10 cellular contexts compared by ENCODE assay signal in the genomic region with DNA sequence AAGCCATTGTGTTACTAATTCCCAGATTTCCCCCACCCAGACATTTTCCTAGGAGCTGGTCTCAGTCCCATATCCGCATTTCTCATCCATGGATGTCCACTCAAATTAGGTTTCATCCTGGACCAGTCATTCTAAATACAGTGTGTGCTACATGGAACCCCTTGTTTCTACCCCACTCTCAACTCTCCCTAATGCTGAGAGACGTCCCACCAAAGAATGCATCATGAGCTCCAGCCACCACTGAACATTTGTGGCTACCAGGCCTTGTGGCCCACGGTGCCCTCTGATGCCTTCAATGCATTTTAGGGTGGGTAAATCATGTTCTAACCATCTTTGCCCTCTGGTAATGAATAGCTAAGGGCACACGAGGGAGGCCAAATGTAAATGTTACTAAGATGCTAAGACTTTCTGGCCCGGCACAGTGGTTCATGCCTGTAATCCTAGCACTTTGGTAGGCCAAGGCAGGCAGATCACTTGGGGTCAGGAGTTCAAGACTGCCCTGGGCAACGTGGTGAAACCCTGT. TPM values are rescaled to one million over a fixed set of nuclear protein-coding genes. Genes with fewer than 3 reads are reported as not detected.
A peak's percentile ranks its signal among the peaks of the same experiment; 100 is the strongest.
DNase-seq lines count a peak whose midpoint lies in the region; ATAC-seq and TF ChIP-seq lines count a peak whose summit lies in the region.
"Had no signal": no experiment of that assay in that cellular context is flagged by ENCODE, and none has a peak within 500 bp of the region (broad histone marks: within the 10 kb centered on the region; RNA-seq: fewer than 3 reads in every experiment).

No MANE protein-coding gene starts in this region.

- no peaks in the 10 kb centered on the region for H3K27me3 ChIP-seq in breast epithelium

- ATAC-seq in stimulated activated naive B cell treated with anti-CD40 and anti-IgM and Interleukin-4, amounts not matched to agents 10 μg/mL and 1 μg/mL and 100 μg/mL, for 72 hours (replicated peaks): no peak

- BruUV-seq in MCF 10A (replicated peaks; lab: Mats Ljungman, UMichigan): no TSS peak
- no TSS peak for BruUV-seq in OCI-LY7 (replicated peaks; lab: Mats Ljungman, UMichigan)

- H3K4me3 Mint-ChIP-seq in MCF 10A (ENCODE audit: unreplicated experiment) (no peak overlapping the region), chondrocyte (ENCODE audit: unreplicated experiment) (peak overlapping the region; percentile 9)
- peak overlapping the region; percentile 95 to 98 for H3K4me3 Mint-ChIP-seq in stimulated activated naive B cell treated with anti-CD40 and anti-IgM and Interleukin-4, amounts not matched to agents 10 μg/mL and 1 μg/mL and 100 μg/mL, for 72 hours

- peak overlapping the region; percentile 61 for H3K27ac Mint-ChIP-seq in MCF 10A (ENCODE audit: low read depth, unreplicated experiment)
- peak overlapping the region; percentile 63 for H3K27ac Mint-ChIP-seq in chondrocyte (ENCODE audit: unreplicated experiment)
- H3K27ac Mint-ChIP-seq in stimulated activated naive B cell treated with anti-CD40 and anti-IgM and Interleukin-4, amounts not matched to agents 10 μg/mL and 1 μg/mL and 100 μg/mL, for 72 hours: peak overlapping the region; percentile 85

- no peaks in the 10 kb centered on the region for H3K9me2 ChIP-seq in OCI-LY7 (ENCODE audit: insufficient read depth, low read length)

- H3K27me3 Mint-ChIP-seq in MCF 10A (ENCODE audit: insufficient read depth, unreplicated experiment): no peaks in the 10 kb centered on the region
- no peaks in the 10 kb centered on the region for H3K27me3 Mint-ChIP-seq in chondrocyte (ENCODE audit: low read depth)
- no peaks in the 10 kb centered on the region for H3K27me3 Mint-ChIP-seq in stimulated activated naive B cell treated with anti-CD40 and anti-IgM and Interleukin-4, amounts not matched to agents 10 μg/mL and 1 μg/mL and 100 μg/mL, for 72 hours

- POLR2A ChIA-PET in MCF 10A (lab: Yijun Ruan, JAX): interaction anchor here (0.7 to 6.6 kb wide), 14 partner anchors 18 to 331 kb away, joined by 3 to 147 read pairs (median 33); a partner anchor contains a TSS
- POLR2A ChIA-PET in OCI-LY7 (lab: Charles Lee): interaction anchor here (0.5 to 3.2 kb wide), 9 partner anchors 14 to 330 kb away, joined by 3 to 22 read pairs (median 3); no protein-coding TSS in a partner anchor

- intact Hi-C loops in MCF 10A (cut with micrococcal nuclease) (no loop called here), breast epithelium (cut with DNase I; ENCODE audit: low total_unique reads) (no loop called here), OCI-LY7 (cut with micrococcal nuclease; ENCODE audit: unreplicated experiment) (no loop called here)

- H3K4me1 Mint-ChIP-seq in MCF 10A (ENCODE audit: insufficient read depth, unreplicated experiment): peaks cover 15% of the 10 kb centered on the region
- peaks cover 33% of the 10 kb centered on the region for H3K4me1 Mint-ChIP-seq in chondrocyte (ENCODE audit: low read depth)
- peaks cover 30 to 44% of the 10 kb centered on the region in 2 donors for H3K4me1 Mint-ChIP-seq in stimulated activated naive B cell treated with anti-CD40 and anti-IgM and Interleukin-4, amounts not matched to agents 10 μg/mL and 1 μg/mL and 100 μg/mL, for 72 hours

- TF ChIP-seq POLR2A in breast epithelium (IDR thresholded peaks at IDR 0.05): no peak

- H3K4me2 ChIP-seq in OCI-LY7 (ENCODE audit: low read length): peak overlapping the region; percentile 94

- CTCF ChIA-PET in MCF 10A (lab: Yijun Ruan, JAX) (interaction anchor here (0.6 to 5.4 kb wide), 7 partner anchors 12 to 272 kb away, joined by 3 to 28 read pairs (median 3); no protein-coding TSS in a partner anchor), OCI-LY7 (lab: Charles Lee; ENCODE audit: unreplicated experiment) (interaction anchor here (0.5 kb wide), 1 partner anchor 24 kb away, joined by 3 read pairs; no protein-coding TSS in a partner anchor)

- H3K36me3 ChIP-seq in breast epithelium (no peaks in the 10 kb centered on the region), OCI-LY7 (ENCODE audit: insufficient read depth, low read length) (peaks cover 60% of the 10 kb centered on the region)

- peaks cover 37% of the 10 kb centered on the region for H3K79me2 ChIP-seq in OCI-LY7 (ENCODE audit: insufficient read depth, low read depth, low read length)

- H3K9me3 ChIP-seq in breast epithelium (no peaks in the 10 kb centered on the region), OCI-LY7 (ENCODE audit: low read length) (no peaks in the 10 kb centered on the region)

- no peak for DNase-seq in MCF 10A (ENCODE audit: unreplicated experiment)
- no peak for DNase-seq in breast epithelium (ENCODE audit: low spot score in 2 of 2)
- no peak for DNase-seq in OCI-LY7 (ENCODE audit: low spot score)
- DNase-seq in chondrocyte (ENCODE audit: low spot score): no peak
- DNase-seq in stimulated activated naive B cell treated with anti-CD40 and anti-IgM and Interleukin-4, amounts not matched to agents 10 μg/mL and 1 μg/mL and 100 μg/mL, for 72 hours: no peak
- no peak for DNase-seq in SIG-M5 treated with dmso at 0.1 percent for 504 hours (lab: John Stamatoyannopoulos, UW; ENCODE audit: unreplicated experiment)
- DNase-seq in DMS79 (lab: John Stamatoyannopoulos, UW): no peak
- no peak for DNase-seq in OCI-M1 (lab: John Stamatoyannopoulos, UW)
- DNase-seq: cerebellar nuclear complex, NCI-H1048 had no signal

- no peak overlapping the region for H3K4me3 ChIP-seq in breast epithelium
- peak overlapping the region; percentile 97 for H3K4me3 ChIP-seq in OCI-LY7 (ENCODE audit: low read depth, low read length, poor library complexity, severe bottlenecking)

- peak overlapping the region in 1 of 2 donors; percentile 36 for H3K27ac ChIP-seq in breast epithelium
- H3K27ac ChIP-seq in OCI-LY7 (ENCODE audit: low read depth, low read length, poor library complexity, severe bottlenecking): peak overlapping the region; percentile 85

- peaks cover 78% of the 10 kb centered on the region for H3K36me3 Mint-ChIP-seq in MCF 10A (ENCODE audit: insufficient read depth, unreplicated experiment)
- H3K36me3 Mint-ChIP-seq in chondrocyte (ENCODE audit: low read depth): peaks cover 27% of the 10 kb centered on the region
- H3K36me3 Mint-ChIP-seq in stimulated activated naive B cell treated with anti-CD40 and anti-IgM and Interleukin-4, amounts not matched to agents 10 μg/mL and 1 μg/mL and 100 μg/mL, for 72 hours: peaks cover 47 to 56% of the 10 kb centered on the region in 2 donors

- peaks cover 24% of the 10 kb centered on the region for H4K20me1 ChIP-seq in OCI-LY7 (ENCODE audit: insufficient read depth, low read length)

- H3K9me3 Mint-ChIP-seq in MCF 10A (ENCODE audit: unreplicated experiment): no peaks in the 10 kb centered on the region
- H3K9me3 Mint-ChIP-seq in chondrocyte (ENCODE audit: low read depth): no peaks in the 10 kb centered on the region
- no peaks in the 10 kb centered on the region for H3K9me3 Mint-ChIP-seq in stimulated activated naive B cell treated with anti-CD40 and anti-IgM and Interleukin-4, amounts not matched to agents 10 μg/mL and 1 μg/mL and 100 μg/mL, for 72 hours

- no peak overlapping the region for H2AFZ ChIP-seq in OCI-LY7 (ENCODE audit: low read length)

- H3K4me1 ChIP-seq in breast epithelium (peaks cover 0 to 10% of the 10 kb centered on the region in 2 donors), OCI-LY7 (ENCODE audit: insufficient read depth, low read length, poor library complexity, severe bottlenecking) (peaks cover 34% of the 10 kb centered on the region)

- TF ChIP-seq CTCF in MCF 10A (IDR thresholded peaks at IDR 0.05; ENCODE audit: unreplicated experiment): no peak
- no peak for TF ChIP-seq CTCF in breast epithelium (IDR thresholded peaks at IDR 0.05)
- no peak for TF ChIP-seq CTCF in OCI-LY7 (conservative IDR thresholded peaks at IDR 0.05; ENCODE audit: low read length)
- TF ChIP-seq CTCF in chondrocyte (IDR thresholded peaks at IDR 0.05): no peak

RNA-seq across cellular contexts. Expression of a gene that starts 13.3 kb away (rescaled TPM):
- total RNA-seq in MCF 10A (2022) (not detected in 2 replicates), breast epithelium (10 to 100 TPM in 1 of 3 donors, 1 to 10 TPM in 2; 6.9 to 18.6 (median 8.0) TPM), OCI-LY7 (2022) (not detected in 2 replicates), chondrocyte (1.3 to 2.6 TPM (median 2.3 TPM) in 3 replicates)
- not detected in 2 replicates for total RNA-seq in OCI-LY7 (2014; rRNA removed; shearing (Covaris generic))

RNA-seq across cellular contexts. Expression of a gene that starts 25.9 kb away (rescaled TPM):
- total RNA-seq in MCF 10A (2022) (28.2 and 33.4 TPM in 2 replicates), breast epithelium (10 to 100 TPM; 22.0 to 27.8 (median 27.1) TPM), OCI-LY7 (2022) (41.8 and 47.7 TPM in 2 replicates), chondrocyte (19.6 to 21.5 TPM (median 20.3 TPM) in 3 replicates)
- total RNA-seq in OCI-LY7 (2014; rRNA removed; shearing (Covaris generic)): 30.6 and 39.6 TPM in 2 replicates
